11 cellular contexts compared by ENCODE assay signal in genomic region chr19:2330632-2331284, GRCh38. TPM values are rescaled to one million over a fixed set of nuclear protein-coding genes. Genes with fewer than 3 reads are reported as not detected.
DNase-seq lines count a peak whose midpoint lies in the region; ATAC-seq and TF ChIP-seq lines count a peak whose summit lies in the region.
"Had no signal": no experiment of that assay in that cellular context is flagged by ENCODE, and none has a peak within 500 bp of the region (broad histone marks: within the 10 kb centered on the region; RNA-seq: fewer than 3 reads in every experiment).

No MANE protein-coding gene starts in this region.

- intact Hi-C loops in naive thymus-derived CD4-positive, alpha-beta T cell (cut with micrococcal nuclease): loop anchor here in 1 of 2 donors (5.0 kb wide), 1 partner anchor 62 kb away; no protein-coding TSS in a partner anchor
- intact Hi-C loops in CD14-positive monocyte (cut with micrococcal nuclease): no loop called here

- H3K9me3 Mint-ChIP-seq in activated naive CD8-positive, alpha-beta T cell treated with anti-CD3 and anti-CD28 coated beads, Interleukin-2, amount 10 ng/mL, durations not matched to agents 7 days and 5 days: peaks cover 2% of the 10 kb centered on the region
- H3K9me3 Mint-ChIP-seq in naive thymus-derived CD4-positive, alpha-beta T cell: peaks cover 0 to 4% (median 0%) of the 10 kb centered on the region in 11 donors
- H3K9me3 Mint-ChIP-seq in CD14-positive monocyte: peaks cover 0 to 8% (median 3%) of the 10 kb centered on the region in 7 donors

- peaks cover 9% of the 10 kb centered on the region for H3K36me3 Mint-ChIP-seq in activated naive CD8-positive, alpha-beta T cell treated with anti-CD3 and anti-CD28 coated beads, Interleukin-2, amount 10 ng/mL, durations not matched to agents 7 days and 5 days
- H3K36me3 Mint-ChIP-seq in naive thymus-derived CD4-positive, alpha-beta T cell: peaks cover 0 to 14% (median 4%) of the 10 kb centered on the region in 5 donors
- peaks cover 4 to 22% of the 10 kb centered on the region in 2 donors for H3K36me3 Mint-ChIP-seq in CD14-positive monocyte

- no peak overlapping the region for H3K4me3 ChIP-seq in naive thymus-derived CD4-positive, alpha-beta T cell (ENCODE audit: low read length)

- H3K27me3 Mint-ChIP-seq in activated naive CD8-positive, alpha-beta T cell treated with anti-CD3 and anti-CD28 coated beads, Interleukin-2, amount 10 ng/mL, durations not matched to agents 7 days and 5 days: no peaks in the 10 kb centered on the region
- H3K27me3 Mint-ChIP-seq in naive thymus-derived CD4-positive, alpha-beta T cell: peaks cover 0 to 2% (median 0%) of the 10 kb centered on the region in 5 donors
- H3K27me3 Mint-ChIP-seq in CD14-positive monocyte (ENCODE audit: low read depth in 3 of 3): peaks cover 0 to 10% (median 0%) of the 10 kb centered on the region in 3 donors

- H3K4me3 Mint-ChIP-seq in activated naive CD8-positive, alpha-beta T cell treated with anti-CD3 and anti-CD28 coated beads, Interleukin-2, amount 10 ng/mL, durations not matched to agents 7 days and 5 days: no peak overlapping the region
- H3K4me3 Mint-ChIP-seq in naive thymus-derived CD4-positive, alpha-beta T cell: peak overlapping the region; percentile 33 to 98 (median 60)
- no peak overlapping the region for H3K4me3 Mint-ChIP-seq in CD14-positive monocyte

- peaks cover 10 to 53% of the 10 kb centered on the region in 2 donors for H3K4me1 ChIP-seq in naive thymus-derived CD4-positive, alpha-beta T cell (ENCODE audit: control insufficient read depth in 2 of 2, insufficient read depth in 2 of 2, low read length in 2 of 2)

- ATAC-seq in activated naive CD8-positive, alpha-beta T cell treated with anti-CD3 and anti-CD28 coated beads, Interleukin-2, amount 10 ng/mL, durations not matched to agents 7 days and 5 days (ENCODE audit: low read depth): no peak
- no peak for ATAC-seq in naive thymus-derived CD4-positive, alpha-beta T cell
- ATAC-seq in GM19395 (IDR thresholded peaks at IDR 0.05; ENCODE audit: unreplicated experiment) (no peak), GM18861 (IDR thresholded peaks at IDR 0.05; ENCODE audit: unreplicated experiment) (no peak)

- H3K9me3 ChIP-seq in naive thymus-derived CD4-positive, alpha-beta T cell (ENCODE audit: control insufficient read depth in 2 of 3, low read length in 3 of 3): no peaks in the 10 kb centered on the region

- H3K4me1 Mint-ChIP-seq in activated naive CD8-positive, alpha-beta T cell treated with anti-CD3 and anti-CD28 coated beads, Interleukin-2, amount 10 ng/mL, durations not matched to agents 7 days and 5 days: peaks cover 50% of the 10 kb centered on the region
- H3K4me1 Mint-ChIP-seq in naive thymus-derived CD4-positive, alpha-beta T cell: peaks cover 33 to 80% (median 60%) of the 10 kb centered on the region in 7 donors
- H3K4me1 Mint-ChIP-seq in CD14-positive monocyte: peaks cover 63% of the 10 kb centered on the region

- peak overlapping the region; percentile 68 for H3K27ac ChIP-seq in naive thymus-derived CD4-positive, alpha-beta T cell (ENCODE audit: low read depth, low read length)

- CTCF ChIA-PET in naive thymus-derived CD4-positive, alpha-beta T cell (lab: Charles Lee): interaction anchor here (0.7 to 1.2 kb wide), 2 partner anchors 61 to 63 kb away, joined by 3 read pairs; no protein-coding TSS in a partner anchor

- TF ChIP-seq CTCF in CD14-positive monocyte (IDR thresholded peaks at IDR 0.05): no peak

- peak; percentile 89 for DNase-seq in COLO668 (lab: John Stamatoyannopoulos, UW; ENCODE audit: unreplicated experiment)
- DNase-seq in LoVo (ENCODE audit: low spot score): peak; percentile 84
- no peak for DNase-seq in activated naive CD8-positive, alpha-beta T cell treated with anti-CD3 and anti-CD28 coated beads, Interleukin-2, amount 10 ng/mL, durations not matched to agents 7 days and 5 days
- DNase-seq in naive thymus-derived CD4-positive, alpha-beta T cell: no peak
- no peak for DNase-seq in AG08396 (ENCODE audit: low spot score)
- no peak for DNase-seq in CD14-positive monocyte (ENCODE audit: low spot score)
- DNase-seq: effector CD8-positive, alpha-beta T cell; NCI-H1092 treated with DMSO at 0.1 percent for 48 hours had no signal

- H3K36me3 ChIP-seq in naive thymus-derived CD4-positive, alpha-beta T cell (ENCODE audit: control insufficient read depth in 2 of 3, insufficient read depth in 3 of 3, low read length in 3 of 3): peaks cover 0 to 10% (median 0%) of the 10 kb centered on the region in 3 experiments

- POLR2A ChIA-PET in activated naive CD8-positive, alpha-beta T cell treated with anti-CD3 and anti-CD28 coated beads, Interleukin-2, amount 10 ng/mL, durations not matched to agents 7 days and 5 days (lab: Charles Lee): interaction anchor here (0.9 kb wide), 1 partner anchor 148 kb away, joined by 3 read pairs; no protein-coding TSS in a partner anchor
- POLR2A ChIA-PET in naive thymus-derived CD4-positive, alpha-beta T cell (lab: Charles Lee): interaction anchor here (0.8 to 2.4 kb wide), 5 partner anchors 14 to 60 kb away, joined by 3 to 8 read pairs (median 4); partner anchors contain the start of gene LINGO3

- peak overlapping the region; percentile 94 for H3K27ac Mint-ChIP-seq in activated naive CD8-positive, alpha-beta T cell treated with anti-CD3 and anti-CD28 coated beads, Interleukin-2, amount 10 ng/mL, durations not matched to agents 7 days and 5 days
- H3K27ac Mint-ChIP-seq in naive thymus-derived CD4-positive, alpha-beta T cell: peak overlapping the region; percentile 81 to 99 (median 96)
- no peak overlapping the region for H3K27ac Mint-ChIP-seq in CD14-positive monocyte

- no peaks in the 10 kb centered on the region for H3K27me3 ChIP-seq in naive thymus-derived CD4-positive, alpha-beta T cell (ENCODE audit: control insufficient read depth in 2 of 2, insufficient read depth in 2 of 2, low read length in 2 of 2)

RNA-seq across cellular contexts. Expression of gene SPPL2B, which starts 2.3 kb away (rescaled TPM):
- 100 to 1,000 TPM in 1 of 2 experiments, 10 to 100 TPM in 1; 90.6 to 101 TPM for total RNA-seq in activated naive CD8-positive, alpha-beta T cell treated with anti-CD3 and anti-CD28 coated beads, Interleukin-2, amount 10 ng/mL, durations not matched to agents 7 days and 5 days
- 100 to 1,000 TPM in 4 of 5 experiments, 10 to 100 TPM in 1; 92.2 to 150 (median 140) TPM for total RNA-seq in naive thymus-derived CD4-positive, alpha-beta T cell
- polyA plus RNA-seq in naive thymus-derived CD4-positive, alpha-beta T cell: 10 to 100 TPM; 11.1 to 15.7 TPM
- 1 to 10 TPM; 5.7 to 8.7 TPM for polyA plus RNA-seq in CD14-positive monocyte

RNA-seq across cellular contexts. Expression of gene LSM7, which starts 2.4 kb away (rescaled TPM):
- 100 to 1,000 TPM; 111 to 125 TPM for total RNA-seq in activated naive CD8-positive, alpha-beta T cell treated with anti-CD3 and anti-CD28 coated beads, Interleukin-2, amount 10 ng/mL, durations not matched to agents 7 days and 5 days
- total RNA-seq in naive thymus-derived CD4-positive, alpha-beta T cell: 100 to 1,000 TPM in 3 of 5 experiments, 10 to 100 TPM in 2; 79.4 to 131 (median 102) TPM
- polyA plus RNA-seq in naive thymus-derived CD4-positive, alpha-beta T cell: 100 to 1,000 TPM; 142 to 182 TPM
- 100 to 1,000 TPM in 1 of 2 donors, 10 to 100 TPM in 1; 98.6 to 132 TPM for polyA plus RNA-seq in CD14-positive monocyte

RNA-seq across cellular contexts. Expression of gene LINGO3, which starts 22.8 kb away (rescaled TPM):
- under 1 TPM; 0.69 to 0.82 TPM for total RNA-seq in activated naive CD8-positive, alpha-beta T cell treated with anti-CD3 and anti-CD28 coated beads, Interleukin-2, amount 10 ng/mL, durations not matched to agents 7 days and 5 days
- 1 to 10 TPM in 2 of 5 experiments, under 1 TPM in 3; 0.27 to 1.8 (median 0.72) TPM for total RNA-seq in naive thymus-derived CD4-positive, alpha-beta T cell
- 10 to 100 TPM in 1 of 2 donors, 1 to 10 TPM in 1; 3.6 to 12.9 TPM for polyA plus RNA-seq in naive thymus-derived CD4-positive, alpha-beta T cell
- 1 to 10 TPM; 2.2 to 2.8 TPM for polyA plus RNA-seq in CD14-positive monocyte
- total RNA-seq: lung microvascular endothelial cell had no signal

RNA-seq across cellular contexts. Expression of gene TMPRSS9, which starts 29.3 kb away (rescaled TPM):
- total RNA-seq in activated naive CD8-positive, alpha-beta T cell treated with anti-CD3 and anti-CD28 coated beads, Interleukin-2, amount 10 ng/mL, durations not matched to agents 7 days and 5 days: under 1 TPM in 1 of 2 experiments, not detected in 1; 0.22 TPM
- not detected for total RNA-seq in naive thymus-derived CD4-positive, alpha-beta T cell
- polyA plus RNA-seq in naive thymus-derived CD4-positive, alpha-beta T cell: not detected
- polyA plus RNA-seq in CD14-positive monocyte: under 1 TPM in 1 of 2 donors, not detected in 1; 0.30 TPM

RNA-seq across cellular contexts. Expression of gene PEAK3, which starts 48.8 kb away (rescaled TPM):
- under 1 TPM in 1 of 2 experiments, not detected in 1; 0.14 TPM for total RNA-seq in activated naive CD8-positive, alpha-beta T cell treated with anti-CD3 and anti-CD28 coated beads, Interleukin-2, amount 10 ng/mL, durations not matched to agents 7 days and 5 days
- 1 to 10 TPM in 1 of 5 experiments, under 1 TPM in 3, not detected in 1; 0.14 to 3.9 (median 0.45) TPM for total RNA-seq in naive thymus-derived CD4-positive, alpha-beta T cell
- under 1 TPM; 0.14 to 0.44 TPM for polyA plus RNA-seq in naive thymus-derived CD4-positive, alpha-beta T cell
- 1 to 10 TPM; 2.9 to 6.3 TPM for polyA plus RNA-seq in CD14-positive monocyte

Comparison
In these comparisons a context has a peak if more than half of its experiments do, and no peak if none do; other contexts are left out.
1. DNase-seq: peak in COLO668 (single experiment) and LoVo (single experiment); none in activated naive CD8-positive, alpha-beta T cell treated with anti-CD3 and anti-CD28 coated beads, Interleukin-2, amount 10 ng/mL, durations not matched to agents 7 days and 5 days (single experiment), naive thymus-derived CD4-positive, alpha-beta T cell (0 of 9), AG08396 (single experiment) and CD14-positive monocyte (single experiment).
2. H3K27ac Mint-ChIP-seq: peak in activated naive CD8-positive, alpha-beta T cell treated with anti-CD3 and anti-CD28 coated beads, Interleukin-2, amount 10 ng/mL, durations not matched to agents 7 days and 5 days (single experiment) and naive thymus-derived CD4-positive, alpha-beta T cell (9 of 9); none in CD14-positive monocyte (0 of 7).
3. H3K4me3 Mint-ChIP-seq: peak in naive thymus-derived CD4-positive, alpha-beta T cell (10 of 10); none in activated naive CD8-positive, alpha-beta T cell treated with anti-CD3 and anti-CD28 coated beads, Interleukin-2, amount 10 ng/mL, durations not matched to agents 7 days and 5 days (single experiment) and CD14-positive monocyte (0 of 2).